In genomic region chr22:19066531-19067271, GRCh38 we compare ENCODE assay signal across 11 cellular contexts. TPM values are rescaled to one million over a fixed set of nuclear protein-coding genes. Genes with fewer than 3 reads are reported as not detected.
DNase-seq lines count a peak whose midpoint lies in the region; ATAC-seq, FAIRE-seq and TF ChIP-seq lines count a peak whose summit lies in the region.
"Had no signal": no experiment of that assay in that cellular context is flagged by ENCODE, and none has a peak within 500 bp of the region (broad histone marks: within the 10 kb centered on the region; RNA-seq: fewer than 3 reads in every experiment).

No MANE protein-coding gene starts in this region.

- no peak overlapping the region for H4K8ac ChIP-seq in H1 (ENCODE audit: extremely low read depth, insufficient read depth, low read length)

- H3K36me3 ChIP-seq in MG63 (peaks cover 7% of the 10 kb centered on the region), H1 (ENCODE audit: control insufficient read depth in 2 of 4, insufficient read depth in 4 of 4, low read length in 3 of 4) (peaks cover 4 to 29% (median 18%) of the 10 kb centered on the region in 4 experiments; a peak in 7 of 8 replicates), lung (ENCODE audit: control insufficient read depth in 2 of 2, insufficient read depth in 2 of 2, low read length in 2 of 2) (peaks cover 11 to 66% of the 10 kb centered on the region in 2 donors)

- H3K56ac ChIP-seq in H1 (replicated peaks; ENCODE audit: insufficient read length, low read depth, low read length) = no peak overlapping the region

- H3K79me2 ChIP-seq in H1 (ENCODE audit: control insufficient read depth in 1 of 2, insufficient read depth in 2 of 2, low read length in 2 of 2) = no peaks in the 10 kb centered on the region; a peak in 1 of 4 replicates

- FAIRE-seq in H1 (lab: Jason Lieb, UNC) = no peak

- H3K18ac ChIP-seq in H1 (ENCODE audit: extremely low read depth, low read length) = no peak overlapping the region

- no peaks in the 10 kb centered on the region for H3K27me3 Mint-ChIP-seq in activated naive CD8-positive, alpha-beta T cell treated with anti-CD3 and anti-CD28 coated beads for 36 hours
- peaks cover 0 to under 1% (median 0%) of the 10 kb centered on the region in 3 donors for H3K27me3 Mint-ChIP-seq in immature natural killer cell (ENCODE audit: low read depth in 3 of 3)
- H3K27me3 Mint-ChIP-seq: IgD-negative memory B cell had no signal

- peaks cover 7 to 18% of the 10 kb centered on the region in 2 experiments for H4K20me1 ChIP-seq in H1 (replicated peaks in 1 of 2; ENCODE audit: control insufficient read depth in 1 of 2, insufficient read depth in 2 of 2, low read length in 2 of 2)

- H2BK5ac ChIP-seq in H1 (ENCODE audit: low read depth, low read length) = peak overlapping the region; percentile 24; the same call in 1 of the 2 replicates

- no peak overlapping the region for H4K91ac ChIP-seq in H1 (replicated peaks; ENCODE audit: insufficient read length, low read length)

- no peaks in the 10 kb centered on the region for H3K9me3 Mint-ChIP-seq in activated naive CD8-positive, alpha-beta T cell treated with anti-CD3 and anti-CD28 coated beads for 36 hours
- H3K9me3 Mint-ChIP-seq in immature natural killer cell = no peaks in the 10 kb centered on the region
- H3K9me3 Mint-ChIP-seq: IgD-negative memory B cell had no signal

- H3K9me3 ChIP-seq in MG63 (no peaks in the 10 kb centered on the region), H1 (ENCODE audit: insufficient read depth in 2 of 2, low read depth in 1 of 2, low read length in 1 of 2) (no peaks in the 10 kb centered on the region), lung (ENCODE audit: control insufficient read depth in 2 of 2, insufficient read depth in 1 of 2, low read length in 1 of 2) (no peaks in the 10 kb centered on the region)

- no peak overlapping the region for H2AK5ac ChIP-seq in H1 (ENCODE audit: low read depth, low read length)

- H3K27me3 ChIP-seq in MG63 (no peaks in the 10 kb centered on the region), H1 (replicated peaks in 1 of 4; ENCODE audit: control insufficient read depth in 3 of 4, extremely low read depth in 1 of 4, insufficient read depth in 3 of 4, low read length in 3 of 4) (no peaks in the 10 kb centered on the region), lung (ENCODE audit: control insufficient read depth, insufficient read depth) (no peaks in the 10 kb centered on the region)

- no peak overlapping the region for H3K4me3 Mint-ChIP-seq in activated naive CD8-positive, alpha-beta T cell treated with anti-CD3 and anti-CD28 coated beads for 36 hours
- H3K4me3 Mint-ChIP-seq in immature natural killer cell = no peak overlapping the region
- H3K4me3 Mint-ChIP-seq: IgD-negative memory B cell had no signal

- TF ChIP-seq EP300 in H1 (IDR thresholded peaks at IDR 0.05; ENCODE audit: borderline replicate concordance in 1 of 2, low read depth in 2 of 2, low read length in 2 of 2) = no peak

- no peak overlapping the region for H2BK15ac ChIP-seq in H1 (ENCODE audit: low read length)

- no peak overlapping the region for H3K27ac Mint-ChIP-seq in activated naive CD8-positive, alpha-beta T cell treated with anti-CD3 and anti-CD28 coated beads for 36 hours
- no peak overlapping the region for H3K27ac Mint-ChIP-seq in immature natural killer cell

- H2BK12ac ChIP-seq in H1 (ENCODE audit: low read depth, low read length) = no peak overlapping the region

- H3K27ac ChIP-seq in H1 (ENCODE audit: low read depth, low read length) (no peak overlapping the region), lung (ENCODE audit: low read depth in 1 of 2, low read length in 1 of 2) (no peak overlapping the region)

- peaks cover 18% of the 10 kb centered on the region for H3K36me3 Mint-ChIP-seq in activated naive CD8-positive, alpha-beta T cell treated with anti-CD3 and anti-CD28 coated beads for 36 hours
- peaks cover 8 to 20% (median 10%) of the 10 kb centered on the region in 3 donors for H3K36me3 Mint-ChIP-seq in immature natural killer cell

- no peak for TF ChIP-seq CTCF in AG10803 (conservative IDR thresholded peaks at IDR 0.05; ENCODE audit: low read length)
- TF ChIP-seq CTCF in H1 (IDR thresholded peaks at IDR 0.05; ENCODE audit: control extremely low read depth in 1 of 3, insufficient read depth in 1 of 3, low read depth in 1 of 3, low read length in 3 of 3) = no peak
- TF ChIP-seq CTCF in lung (IDR thresholded peaks at IDR 0.05; ENCODE audit: control extremely low read depth, extremely low read depth) = no peak

- no peak overlapping the region for H2BK20ac ChIP-seq in H1 (ENCODE audit: low read length)

- H2BK120ac ChIP-seq in H1 (replicated peaks; ENCODE audit: low read depth, low read length) = no peak overlapping the region

- no peak overlapping the region for H3K14ac ChIP-seq in H1 (ENCODE audit: insufficient read length)

- H3K4me2 ChIP-seq in H1 (ENCODE audit: insufficient read depth in 1 of 2, low read depth in 2 of 2, low read length in 2 of 2) = no peak overlapping the region

- H4K5ac ChIP-seq in H1 (ENCODE audit: insufficient read length, low read depth, low read length) = no peak overlapping the region

- POLR2A ChIA-PET in H1 (lab: Charles Lee; ENCODE audit: partially characterized antibody) = interaction anchor here (1.1 to 2.0 kb wide), 2 partner anchors 10 to 23 kb away, joined by 4 to 5 read pairs; no protein-coding TSS in a partner anchor

- DNase-seq in AG10803 (ENCODE audit: low read depth) = peak; percentile 80
- DNase-seq in MG63 = peak; percentile 81
- DNase-seq in H1 (ENCODE audit: low read depth in 1 of 2, low spot score in 2 of 2) = no peak
- DNase-seq in lung (ENCODE audit: low spot score) = no peak
- no peak for DNase-seq in DMS79 (lab: John Stamatoyannopoulos, UW)
- no peak for DNase-seq in activated naive CD8-positive, alpha-beta T cell treated with anti-CD3 and anti-CD28 coated beads for 36 hours
- no peak for DNase-seq in immature natural killer cell
- DNase-seq: NCI-H2107, T1000 had no signal

- H3K79me1 ChIP-seq in H1 (ENCODE audit: low read depth, low read length) = peaks cover 10% of the 10 kb centered on the region

- H3K9ac ChIP-seq in H1 (replicated peaks in 1 of 4; ENCODE audit: extremely low read depth in 1 of 4, low read depth in 3 of 4, low read length in 3 of 4) = no peak overlapping the region

- H3K4me1 Mint-ChIP-seq in activated naive CD8-positive, alpha-beta T cell treated with anti-CD3 and anti-CD28 coated beads for 36 hours = peaks cover 9% of the 10 kb centered on the region
- peaks cover 6 to 7% of the 10 kb centered on the region in 2 donors for H3K4me1 Mint-ChIP-seq in immature natural killer cell

- WGBS in H1 (ENCODE audit: extremely low coverage in 1 of 2, insufficient coverage in 1 of 2, insufficient read length in 1 of 2, insufficient replicate concordance in 2 of 2, low coverage in 1 of 2, low lambda C conversion rate in 2 of 2, missing lambda C conversion rate in 1 of 2), 2 experiments = 96% methylated on average over 11 of the region's 11 CpGs; no CpG with 5 or more reads in 1 of the 2 experiments
- WGBS in lung, 2 donors = 96 to 99% methylated on average over 11 of the region's 11 CpGs

- ATAC-seq in lung (ENCODE audit: insufficient read depth, low FRiP score) (peak; percentile 46), HG02588 (IDR thresholded peaks at IDR 0.05; ENCODE audit: unreplicated experiment) (no peak)

- CTCF ChIA-PET in H1 (lab: Charles Lee; ENCODE audit: partially characterized antibody) = interaction anchor here (0.9 to 5.3 kb wide), 4 partner anchors 8 to 158 kb away, joined by 3 to 47 read pairs (median 4); no protein-coding TSS in a partner anchor

- no peaks in the 10 kb centered on the region for H3K4me1 ChIP-seq in H1 (replicated peaks in 1 of 4; ENCODE audit: control insufficient read depth in 3 of 4, insufficient read depth in 4 of 4, low read length in 3 of 4)
- H3K4me1 ChIP-seq in lung (ENCODE audit: control insufficient read depth in 2 of 2, insufficient read depth in 2 of 2, low read length in 2 of 2) = no peaks in the 10 kb centered on the region

- H3K23ac ChIP-seq in H1 (ENCODE audit: insufficient read length) = no peak overlapping the region

- no peaks in the 10 kb centered on the region for H3K23me2 ChIP-seq in H1 (ENCODE audit: low read depth, low read length)

- no peak overlapping the region for H3K4me3 ChIP-seq in AG10803 (ENCODE audit: low read length)
- no peak overlapping the region for H3K4me3 ChIP-seq in MG63
- H3K4me3 ChIP-seq in H1 (ENCODE audit: extremely low read depth in 1 of 4, insufficient read depth in 2 of 4, low read depth in 3 of 4, low read length in 4 of 4) = no peak overlapping the region
- H3K4me3 ChIP-seq in lung = no peak overlapping the region

- no peak overlapping the region for H2AFZ ChIP-seq in H1 (ENCODE audit: low read length)

- TF ChIP-seq RAD21 in H1 (IDR thresholded peaks at IDR 0.05 in 1 of 2, conservative IDR thresholded peaks at IDR 0.05 in 1 of 2; ENCODE audit: low read depth in 2 of 2, low read length in 2 of 2) = no peak

- no peak overlapping the region for H3K4ac ChIP-seq in H1 (replicated peaks; ENCODE audit: insufficient read length, low read depth, low read length)

- TF ChIP-seq POLR2A in H1 (IDR thresholded peaks at IDR 0.05; ENCODE audit: control extremely low read depth in 1 of 2, low read depth in 2 of 2, low read length in 2 of 2) = no peak

TF ChIP-seq in H1, 55 proteins besides CTCF, POLR2A, EP300 and RAD21 (continues in another document):
- TF ChIP-seq KDM4A (IDR thresholded peaks at IDR 0.05; ENCODE audit: low read depth, low read length, severe bottlenecking) (no peak), HDAC2 (IDR thresholded peaks at IDR 0.05; ENCODE audit: borderline replicate concordance in 1 of 2, low read depth in 2 of 2, low read length in 2 of 2) (no peak), CREB1 (IDR thresholded peaks at IDR 0.05) (no peak), TCF12 (IDR thresholded peaks at IDR 0.05; ENCODE audit: low read depth, low read length) (no peak)

RNA-seq across cellular contexts. Expression of gene DGCR2, which starts 55.5 kb away (rescaled TPM):
- 17.8 and 26.5 TPM in 2 replicates for total RNA-seq in MG63 (2014; rRNA removed; shearing (Covaris generic); ENCODE audit: low replicate concordance)
- 62.2 and 65.5 TPM in 2 replicates for total RNA-seq in H1 (2021; fragmentation: NEBNext Ultra II Directional; extraction: Animal tissue kit (Norgen Biotek cat#: 25700))
- polyA plus RNA-seq in H1 (2011; rRNA removed) (42.3 and 74.8 TPM in 2 replicates), lung (10 to 100 TPM; 40.4 to 43.0 TPM), immature natural killer cell (10 to 100 TPM; 19.4 to 51.7 (median 31.6) TPM)
- polyA plus RNA-seq in H1 (2011; cell fraction: cytosol; rRNA removed) = 42.6 TPM
- 58.0 TPM for polyA plus RNA-seq in H1 (2011; cell fraction: nucleus; rRNA removed)
- polyA plus RNA-seq in H1 (2012, experiment 1 of 2) = 49.8 to 57.4 TPM (median 51.5 TPM) in 4 replicates
- 59.6 TPM for polyA plus RNA-seq in H1 (2012, experiment 2 of 2)
- 53.6 TPM for polyA plus RNA-seq in H1 (2013, experiment 1 of 2)
- polyA plus RNA-seq in H1 (2013, experiment 2 of 2) = 60.2 TPM
- 47.2 and 62.3 TPM in 2 replicates for polyA minus RNA-seq in H1 (2011; rRNA and poly(A)+ RNA removed)
- polyA minus RNA-seq in H1 (2011; cell fraction: cytosol; rRNA and poly(A)+ RNA removed) = 46.5 TPM
- 33.3 TPM for polyA minus RNA-seq in H1 (2011; cell fraction: nucleus; rRNA and poly(A)+ RNA removed)
- 10 to 100 TPM; 57.9 to 77.4 TPM for total RNA-seq in lung
- total RNA-seq in activated naive CD8-positive, alpha-beta T cell treated with anti-CD3 and anti-CD28 coated beads for 36 hours = 10 to 100 TPM; 20.5 to 22.2 TPM

Comparison
In these comparisons a context has a peak if more than half of its experiments do, and no peak if none do; other contexts are left out.
1. DNase-seq: peak in AG10803 (single experiment) and MG63 (single experiment); none in H1 (0 of 2), lung (single experiment), DMS79 (single experiment), activated naive CD8-positive, alpha-beta T cell treated with anti-CD3 and anti-CD28 coated beads for 36 hours (single experiment) and immature natural killer cell (0 of 3).